Comparison of ENCODE assay signal across 15 cellular contexts in genomic region chr7:70835658-70836057, GRCh38.
A peak's percentile ranks its signal among the peaks of the same experiment; 100 is the strongest.
DNase-seq lines count a peak whose midpoint lies in the region; ATAC-seq and TF ChIP-seq lines count a peak whose summit lies in the region.
"Had no signal": no experiment of that assay in that cellular context is flagged by ENCODE, and none has a peak within 500 bp of the region (broad histone marks: within the 10 kb centered on the region; RNA-seq: fewer than 3 reads in every experiment).

No MANE protein-coding gene starts in this region.

- H3K27ac ChIP-seq in mammary epithelial cell (ENCODE audit: insufficient read depth, low read depth, low read length) (no peak overlapping the region), esophagus muscularis mucosa (replicated peaks in 1 of 4) (no peak overlapping the region)
- H3K27ac ChIP-seq: 22Rv1, A549, C4-2B, GM23248 had no signal

- H3K27ac Mint-ChIP-seq in MCF 10A (ENCODE audit: low read depth, unreplicated experiment) (peak overlapping the region; percentile 31), osteocyte (ENCODE audit: unreplicated experiment) (no peak overlapping the region)
- H3K27ac Mint-ChIP-seq: CD4-positive, alpha-beta T cell had no signal

- no peaks in the 10 kb centered on the region for H3K27me3 Mint-ChIP-seq in MCF 10A (ENCODE audit: insufficient read depth, unreplicated experiment)
- H3K27me3 Mint-ChIP-seq in osteocyte (ENCODE audit: unreplicated experiment): peaks cover under 1% of the 10 kb centered on the region

- in situ Hi-C loops in mammary epithelial cell (cut with MboI; ENCODE audit: low sequenced_read_pairs in 2 of 2): loop anchor here (10.0 to 25.0 kb wide), 2 partner anchors 899 to 1952 kb away; no protein-coding TSS in a partner anchor

- TF ChIP-seq POLR2A in esophagus muscularis mucosa (IDR thresholded peaks at IDR 0.05; ENCODE audit: low read depth): no peak

- ATAC-seq in left lobe of liver (no peak), GM21723 (IDR thresholded peaks at IDR 0.05; ENCODE audit: unreplicated experiment) (no peak)
- ATAC-seq: A549 had no signal

- WGBS in mammary epithelial cell (ENCODE audit: low coverage, missing lambda C conversion rate): 94% methylated on average over 2 of the region's 2 CpGs
- WGBS in esophagus muscularis mucosa: 85% methylated on average over 2 of the region's 2 CpGs

- dilution Hi-C loops in mammary epithelial cell (cut with HindIII; ENCODE audit: low sequenced_read_pairs): no loop called here

- CTCF ChIA-PET in MCF 10A (lab: Yijun Ruan, JAX): interaction anchor here (0.6 kb wide), 1 partner anchor 46 kb away, joined by 3 read pairs; no protein-coding TSS in a partner anchor
- CTCF ChIA-PET in mammary epithelial cell (lab: Charles Lee; ENCODE audit: low non-redundant PET): no interaction called here

- no peak overlapping the region for H3K4me3 Mint-ChIP-seq in MCF 10A (ENCODE audit: unreplicated experiment)
- no peak overlapping the region for H3K4me3 Mint-ChIP-seq in osteocyte (ENCODE audit: unreplicated experiment)
- H3K4me3 Mint-ChIP-seq: CD4-positive, alpha-beta T cell had no signal

- DNase-seq in MCF 10A (ENCODE audit: unreplicated experiment): no peak
- DNase-seq in mammary epithelial cell: no peak
- peak; percentile 60 for DNase-seq in esophagus muscularis mucosa (ENCODE audit: extremely low spot score)
- peak; percentile 38 for DNase-seq in osteocyte (ENCODE audit: extremely low spot score, unreplicated experiment)
- DNase-seq in left lobe of liver (ENCODE audit: low spot score): no peak
- no peak for DNase-seq in NCI-H510A treated with DMSO at 0.1 percent for 48 hours (lab: John Stamatoyannopoulos, UW)
- DNase-seq: AML-193; Caco-2; CD4-positive, alpha-beta T cell had no signal

- H3K27me3 ChIP-seq in mammary epithelial cell (ENCODE audit: insufficient read depth, low read length): no peaks in the 10 kb centered on the region
- H3K27me3 ChIP-seq in esophagus muscularis mucosa: no peaks in the 10 kb centered on the region

- H3K4me1 Mint-ChIP-seq in MCF 10A (ENCODE audit: insufficient read depth, unreplicated experiment) (no peaks in the 10 kb centered on the region), osteocyte (ENCODE audit: unreplicated experiment) (no peaks in the 10 kb centered on the region)

- H4K20me1 ChIP-seq in mammary epithelial cell (ENCODE audit: insufficient read depth, low read length): no peaks in the 10 kb centered on the region

- no peak overlapping the region for H2AFZ ChIP-seq in mammary epithelial cell (ENCODE audit: low read depth, low read length)
- H2AFZ ChIP-seq: GM23248 had no signal

- intact Hi-C loops in MCF 10A (cut with micrococcal nuclease) (no loop called here), mammary epithelial cell (cut with micrococcal nuclease) (no loop called here), esophagus muscularis mucosa (cut with DNase I) (no loop called here)

- no peaks in the 10 kb centered on the region for H3K79me2 ChIP-seq in mammary epithelial cell (ENCODE audit: insufficient read depth, low read length)

- no peak overlapping the region for H3K4me2 ChIP-seq in mammary epithelial cell (ENCODE audit: insufficient read depth, low read depth, low read length)
- H3K4me2 ChIP-seq: A549 had no signal

- H3K36me3 ChIP-seq in mammary epithelial cell (ENCODE audit: insufficient read depth, low read length) (no peaks in the 10 kb centered on the region), esophagus muscularis mucosa (no peaks in the 10 kb centered on the region)
- H3K36me3 ChIP-seq: HAP-1 had no signal

- TF ChIP-seq CTCF in MCF 10A (IDR thresholded peaks at IDR 0.05; ENCODE audit: unreplicated experiment) (no peak), mammary epithelial cell (conservative IDR thresholded peaks at IDR 0.05 in 1 of 2, IDR thresholded peaks at IDR 0.05 in 1 of 2; ENCODE audit: extremely low read depth in 1 of 2, insufficient read depth in 1 of 2, low read depth in 1 of 2, low read length in 2 of 2) (no peak), esophagus muscularis mucosa (IDR thresholded peaks at IDR 0.05) (no peak), osteocyte (IDR thresholded peaks at IDR 0.05) (no peak)

- no peak overlapping the region for H3K9ac ChIP-seq in mammary epithelial cell (ENCODE audit: insufficient read depth, low read length)
- H3K9ac ChIP-seq: GM23248 had no signal

- H3K9me3 ChIP-seq in mammary epithelial cell (replicated peaks; ENCODE audit: insufficient read depth, low read length) (peaks cover 8% of the 10 kb centered on the region), esophagus muscularis mucosa (no peaks in the 10 kb centered on the region)
- H3K9me3 ChIP-seq: Caco-2, HAP-1 had no signal

- H3K4me1 ChIP-seq in mammary epithelial cell (ENCODE audit: insufficient read depth, low read length) (no peaks in the 10 kb centered on the region), esophagus muscularis mucosa (no peaks in the 10 kb centered on the region)
- H3K4me1 ChIP-seq: A549, Caco-2, HAP-1 had no signal

- H3K9me3 Mint-ChIP-seq in MCF 10A (ENCODE audit: unreplicated experiment) (peaks cover 7% of the 10 kb centered on the region), osteocyte (ENCODE audit: unreplicated experiment) (no peaks in the 10 kb centered on the region)

- TF ChIP-seq EP300 in esophagus muscularis mucosa (IDR thresholded peaks at IDR 0.05): no peak

- POLR2A ChIA-PET in MCF 10A (lab: Yijun Ruan, JAX): no interaction called here

- no peak overlapping the region for H3K4me3 ChIP-seq in mammary epithelial cell (replicated peaks in 1 of 3; ENCODE audit: insufficient read depth in 1 of 3, low read depth in 2 of 3, low read length in 3 of 3)
- H3K4me3 ChIP-seq in esophagus muscularis mucosa: no peak overlapping the region
- H3K4me3 ChIP-seq: A549, GM23248, HAP-1 had no signal

- no TSS peak for BruUV-seq in MCF 10A (replicated peaks; lab: Mats Ljungman, UMichigan)
- BruUV-seq in mammary epithelial cell (replicated peaks; lab: Mats Ljungman, UMichigan): no TSS peak

- H3K36me3 Mint-ChIP-seq in MCF 10A (ENCODE audit: insufficient read depth, unreplicated experiment) (peaks cover 5% of the 10 kb centered on the region), osteocyte (ENCODE audit: unreplicated experiment) (no peaks in the 10 kb centered on the region)

Comparison
In these comparisons a context has a peak if more than half of its experiments do, and no peak if none do; other contexts are left out.
1. DNase-seq: peak in esophagus muscularis mucosa (single experiment) and osteocyte (single experiment); none in MCF 10A (single experiment), mammary epithelial cell (single experiment), left lobe of liver (single experiment) and NCI-H510A treated with DMSO at 0.1 percent for 48 hours (single experiment).